ENCODE assay signal across 1 cellular context in the genomic region with DNA sequence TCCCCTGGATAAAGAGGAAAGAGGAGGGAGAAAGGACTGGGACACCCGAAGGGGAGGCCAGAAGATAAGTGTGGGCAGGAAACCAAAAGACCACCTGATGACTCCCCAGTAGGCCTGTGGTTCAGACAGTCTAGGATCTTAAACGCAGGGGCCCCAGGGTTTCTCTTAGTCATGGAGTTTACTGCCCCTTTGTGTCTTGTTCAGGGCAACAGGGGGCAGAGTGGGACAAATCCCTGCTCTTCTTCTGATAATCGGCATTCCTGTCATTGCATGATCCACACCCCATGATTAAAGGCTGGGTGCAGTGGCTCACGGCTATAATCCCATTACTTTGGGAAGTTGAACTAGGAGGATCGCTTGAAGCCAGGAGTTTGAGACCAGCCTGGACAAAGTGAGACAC.
A peak's percentile ranks its signal among the peaks of the same experiment; 100 is the strongest.
TF ChIP-seq lines count a peak whose summit lies in the region.

No MANE protein-coding gene starts in this region.

TF ChIP-seq in K562, 482 proteins besides CTCF, POLR2A, EP300 and RAD21:
- TF ChIP-seq KLF13 (tag; IDR thresholded peaks at IDR 0.05; ENCODE audit: borderline replicate concordance, low read depth): no peak
- TF ChIP-seq MEIS2 (IDR thresholded peaks at IDR 0.05; ENCODE audit: partially characterized antibody): peak; percentile 23
- no peak for TF ChIP-seq HMG20A (CRISPR knock-in tag; conservative IDR thresholded peaks at IDR 0.05)
- TF ChIP-seq, protein P1, sequence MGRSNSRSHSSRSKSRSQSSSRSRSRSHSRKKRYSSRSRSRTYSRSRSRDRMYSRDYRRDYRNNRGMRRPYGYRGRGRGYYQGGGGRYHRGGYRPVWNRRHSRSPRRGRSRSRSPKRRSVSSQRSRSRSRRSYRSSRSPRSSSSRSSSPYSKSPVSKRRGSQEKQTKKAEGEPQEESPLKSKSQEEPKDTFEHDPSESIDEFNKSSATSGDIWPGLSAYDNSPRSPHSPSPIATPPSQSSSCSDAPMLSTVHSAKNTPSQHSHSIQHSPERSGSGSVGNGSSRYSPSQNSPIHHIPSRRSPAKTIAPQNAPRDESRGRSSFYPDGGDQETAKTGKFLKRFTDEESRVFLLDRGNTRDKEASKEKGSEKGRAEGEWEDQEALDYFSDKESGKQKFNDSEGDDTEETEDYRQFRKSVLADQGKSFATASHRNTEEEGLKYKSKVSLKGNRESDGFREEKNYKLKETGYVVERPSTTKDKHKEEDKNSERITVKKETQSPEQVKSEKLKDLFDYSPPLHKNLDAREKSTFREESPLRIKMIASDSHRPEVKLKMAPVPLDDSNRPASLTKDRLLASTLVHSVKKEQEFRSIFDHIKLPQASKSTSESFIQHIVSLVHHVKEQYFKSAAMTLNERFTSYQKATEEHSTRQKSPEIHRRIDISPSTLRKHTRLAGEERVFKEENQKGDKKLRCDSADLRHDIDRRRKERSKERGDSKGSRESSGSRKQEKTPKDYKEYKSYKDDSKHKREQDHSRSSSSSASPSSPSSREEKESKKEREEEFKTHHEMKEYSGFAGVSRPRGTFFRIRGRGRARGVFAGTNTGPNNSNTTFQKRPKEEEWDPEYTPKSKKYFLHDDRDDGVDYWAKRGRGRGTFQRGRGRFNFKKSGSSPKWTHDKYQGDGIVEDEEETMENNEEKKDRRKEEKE (IDR thresholded peaks at IDR 0.05; ENCODE audit: borderline replicate concordance in 1 of 2, control insufficient read depth in 1 of 2, low read depth in 2 of 2, low read length in 1 of 2): no peak
- TF ChIP-seq RBM14 (IDR thresholded peaks at IDR 0.05; ENCODE audit: borderline replicate concordance, insufficient read depth, low read depth, low read length): no peak
- no peak for TF ChIP-seq KHSRP (IDR thresholded peaks at IDR 0.05)
- TF ChIP-seq, protein P2, sequence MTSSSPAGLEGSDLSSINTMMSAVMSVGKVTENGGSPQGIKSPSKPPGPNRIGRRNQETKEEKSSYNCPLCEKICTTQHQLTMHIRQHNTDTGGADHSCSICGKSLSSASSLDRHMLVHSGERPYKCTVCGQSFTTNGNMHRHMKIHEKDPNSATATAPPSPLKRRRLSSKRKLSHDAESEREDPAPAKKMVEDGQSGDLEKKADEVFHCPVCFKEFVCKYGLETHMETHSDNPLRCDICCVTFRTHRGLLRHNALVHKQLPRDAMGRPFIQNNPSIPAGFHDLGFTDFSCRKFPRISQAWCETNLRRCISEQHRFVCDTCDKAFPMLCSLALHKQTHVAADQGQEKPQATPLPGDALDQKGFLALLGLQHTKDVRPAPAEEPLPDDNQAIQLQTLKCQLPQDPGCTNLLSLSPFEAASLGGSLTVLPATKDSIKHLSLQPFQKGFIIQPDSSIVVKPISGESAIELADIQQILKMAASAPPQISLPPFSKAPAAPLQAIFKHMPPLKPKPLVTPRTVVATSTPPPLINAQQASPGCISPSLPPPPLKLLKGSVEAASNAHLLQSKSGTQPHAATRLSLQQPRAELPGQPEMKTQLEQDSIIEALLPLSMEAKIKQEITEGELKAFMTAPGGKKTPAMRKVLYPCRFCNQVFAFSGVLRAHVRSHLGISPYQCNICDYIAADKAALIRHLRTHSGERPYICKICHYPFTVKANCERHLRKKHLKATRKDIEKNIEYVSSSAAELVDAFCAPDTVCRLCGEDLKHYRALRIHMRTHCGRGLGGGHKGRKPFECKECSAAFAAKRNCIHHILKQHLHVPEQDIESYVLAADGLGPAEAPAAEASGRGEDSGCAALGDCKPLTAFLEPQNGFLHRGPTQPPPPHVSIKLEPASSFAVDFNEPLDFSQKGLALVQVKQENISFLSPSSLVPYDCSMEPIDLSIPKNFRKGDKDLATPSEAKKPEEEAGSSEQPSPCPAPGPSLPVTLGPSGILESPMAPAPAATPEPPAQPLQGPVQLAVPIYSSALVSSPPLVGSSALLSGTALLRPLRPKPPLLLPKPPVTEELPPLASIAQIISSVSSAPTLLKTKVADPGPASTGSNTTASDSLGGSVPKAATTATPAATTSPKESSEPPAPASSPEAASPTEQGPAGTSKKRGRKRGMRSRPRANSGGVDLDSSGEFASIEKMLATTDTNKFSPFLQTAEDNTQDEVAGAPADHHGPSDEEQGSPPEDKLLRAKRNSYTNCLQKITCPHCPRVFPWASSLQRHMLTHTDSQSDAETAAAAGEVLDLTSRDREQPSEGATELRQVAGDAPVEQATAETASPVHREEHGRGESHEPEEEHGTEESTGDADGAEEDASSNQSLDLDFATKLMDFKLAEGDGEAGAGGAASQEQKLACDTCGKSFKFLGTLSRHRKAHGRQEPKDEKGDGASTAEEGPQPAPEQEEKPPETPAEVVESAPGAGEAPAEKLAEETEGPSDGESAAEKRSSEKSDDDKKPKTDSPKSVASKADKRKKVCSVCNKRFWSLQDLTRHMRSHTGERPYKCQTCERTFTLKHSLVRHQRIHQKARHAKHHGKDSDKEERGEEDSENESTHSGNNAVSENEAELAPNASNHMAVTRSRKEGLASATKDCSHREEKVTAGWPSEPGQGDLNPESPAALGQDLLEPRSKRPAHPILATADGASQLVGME (CRISPR knock-in tag; IDR thresholded peaks at IDR 0.05): no peak
- TF ChIP-seq, protein P3, sequence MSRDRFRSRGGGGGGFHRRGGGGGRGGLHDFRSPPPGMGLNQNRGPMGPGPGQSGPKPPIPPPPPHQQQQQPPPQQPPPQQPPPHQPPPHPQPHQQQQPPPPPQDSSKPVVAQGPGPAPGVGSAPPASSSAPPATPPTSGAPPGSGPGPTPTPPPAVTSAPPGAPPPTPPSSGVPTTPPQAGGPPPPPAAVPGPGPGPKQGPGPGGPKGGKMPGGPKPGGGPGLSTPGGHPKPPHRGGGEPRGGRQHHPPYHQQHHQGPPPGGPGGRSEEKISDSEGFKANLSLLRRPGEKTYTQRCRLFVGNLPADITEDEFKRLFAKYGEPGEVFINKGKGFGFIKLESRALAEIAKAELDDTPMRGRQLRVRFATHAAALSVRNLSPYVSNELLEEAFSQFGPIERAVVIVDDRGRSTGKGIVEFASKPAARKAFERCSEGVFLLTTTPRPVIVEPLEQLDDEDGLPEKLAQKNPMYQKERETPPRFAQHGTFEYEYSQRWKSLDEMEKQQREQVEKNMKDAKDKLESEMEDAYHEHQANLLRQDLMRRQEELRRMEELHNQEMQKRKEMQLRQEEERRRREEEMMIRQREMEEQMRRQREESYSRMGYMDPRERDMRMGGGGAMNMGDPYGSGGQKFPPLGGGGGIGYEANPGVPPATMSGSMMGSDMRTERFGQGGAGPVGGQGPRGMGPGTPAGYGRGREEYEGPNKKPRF (IDR thresholded peaks at IDR 0.05; ENCODE audit: low read depth, low read length): no peak
